ENCODE assay signal across 18 cellular contexts in the genomic region with DNA sequence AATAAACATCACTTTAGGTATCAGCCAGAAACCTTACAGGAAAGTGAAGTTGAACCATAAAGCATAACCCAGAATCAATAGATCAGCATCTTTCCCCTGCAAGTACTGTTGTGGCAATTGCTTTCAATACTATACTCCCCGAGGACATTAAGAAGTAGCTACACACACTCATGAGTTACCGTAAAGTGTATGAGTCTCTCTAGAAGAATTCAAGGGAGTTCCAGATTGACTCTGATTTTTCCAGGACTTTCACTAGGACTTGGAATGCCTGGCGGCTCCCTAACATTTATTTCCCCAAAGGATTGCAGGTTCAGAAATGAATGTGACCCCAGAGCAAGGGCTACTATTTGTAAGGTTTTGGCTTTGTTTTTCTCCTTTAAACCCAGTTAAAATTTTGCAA.
"Had no signal": no experiment of that assay in that cellular context is flagged by ENCODE, and none has a peak within 500 bp of the region (broad histone marks: within the 10 kb centered on the region; RNA-seq: fewer than 3 reads in every experiment).

No MANE protein-coding gene starts in this region.

- H3K9me3 ChIP-seq: MG63, SK-N-SH had no signal

- H3K27me3 ChIP-seq: MG63 had no signal

- H3K36me3 ChIP-seq: MG63 had no signal

- H3K36me3 Mint-ChIP-seq: T-cell had no signal

- FAIRE-seq: RCC 7860 had no signal

- H3K4me3 Mint-ChIP-seq: T-cell had no signal

- H3K4me3 ChIP-seq: MG63 had no signal

- H3K27me3 Mint-ChIP-seq: T-cell had no signal

- ATAC-seq: T-cell had no signal

- H3K27ac ChIP-seq: RWPE1 had no signal

- DNase-seq: KBM-7, MG63, NCI-H1092 treated with DMSO at 0.1 percent for 48 hours, NCI-H1436, NCI-H1694 treated with DMSO at 0.1 percent for 48 hours, NCI-H1930, NCI-H2081, NCI-H2107, NCI-H345, NCI-H446 treated with DMSO at 0.1 percent for 48 hours, NCI-H510A treated with DMSO at 0.1 percent for 48 hours, NCI-H526, SHP77, SK-N-SH, SW 1271, T-cell had no signal

- H3K4me1 Mint-ChIP-seq: T-cell had no signal

- H3K27ac Mint-ChIP-seq: T-cell had no signal
